Comparison of ENCODE assay signal across 8 cellular contexts in genomic region chr6:10694302-10695085, GRCh38. TPM values are rescaled to one million over a fixed set of nuclear protein-coding genes. Genes with fewer than 3 reads are reported as not detected.
DNase-seq lines count a peak whose midpoint lies in the region; ATAC-seq and TF ChIP-seq lines count a peak whose summit lies in the region.

Gene C6orf52, minus strand, starts transcription at chr6:10694616. Its CDS starts 7,066 bp downstream, at chr6:10687550.
Gene PAK1IP1, plus strand, starts transcription at chr6:10694972. Its CDS starts 14 bp downstream, at chr6:10694986.

- H3K36me3 Mint-ChIP-seq in Calu3 (ENCODE audit: insufficient read depth, unreplicated experiment): peaks cover 35% of the 10 kb centered on the region

- H3K27me3 Mint-ChIP-seq in Calu3 (ENCODE audit: unreplicated experiment): no peaks in the 10 kb centered on the region

- in situ Hi-C loops in endometrial microvascular endothelial cells (cut with HindIII; ENCODE audit: inconsistent ontology term, low pct_unique_long_range_greater_than_20kb, low sequenced_read_pairs): no loop called here

- H3K4me1 Mint-ChIP-seq in Calu3 (ENCODE audit: low read depth, unreplicated experiment): no peaks in the 10 kb centered on the region

- no peaks in the 10 kb centered on the region for H3K9me3 Mint-ChIP-seq in Calu3 (ENCODE audit: low read depth, unreplicated experiment)

- intact Hi-C loops in Calu3 (cut with micrococcal nuclease; ENCODE audit: unreplicated experiment): loop anchor here (2.0 to 10.0 kb wide), 2 partner anchors 110 to 184 kb away; no protein-coding TSS in a partner anchor

- H3K36me3 ChIP-seq in HUES48 (ENCODE audit: control insufficient read depth, insufficient read depth, low read length) (peaks cover 31% of the 10 kb centered on the region), NT2/D1 (ENCODE audit: insufficient read depth, insufficient read length, low read length) (peaks cover 39% of the 10 kb centered on the region)

- H3K27ac ChIP-seq in HUES48 (ENCODE audit: low read depth, low read length): peak within 1 kb of the TSS; percentile 98

- CTCF ChIA-PET in Calu3 (lab: Charles Lee): interaction anchor here (0.6 to 1.0 kb wide), 6 partner anchors 106 to 772 kb away, joined by 3 to 5 read pairs (median 3); no protein-coding TSS in a partner anchor

- peak within 1 kb of the TSS; percentile 97 for H3K9ac ChIP-seq in HUES48 (ENCODE audit: low read depth, low read length)
- peak within 1 kb of the TSS; percentile 97 for H3K9ac ChIP-seq in NT2/D1 (ENCODE audit: insufficient read length, low read depth)

- H3K27me3 ChIP-seq in HUES48 (ENCODE audit: control insufficient read depth, insufficient read depth, low read length): no peaks in the 10 kb centered on the region
- H3K27me3 ChIP-seq in NT2/D1 (ENCODE audit: insufficient read depth, insufficient read length): no peaks in the 10 kb centered on the region

- DNase-seq in Calu3: peak; percentile 81
- DNase-seq in NT2/D1 (ENCODE audit: low read depth, low spot score): peak; percentile 80
- peak; percentile 89 for DNase-seq in activated CD8-positive, alpha-beta memory T cell treated with anti-CD3 and anti-CD28 coated beads, Interleukin-2, amount 50 U/mL, for 24 hours (ENCODE audit: extremely low read depth)
- peak; percentile 95 for DNase-seq in mesenteric fat pad (ENCODE audit: low spot score)
- DNase-seq in stimulated activated CD8-positive, alpha-beta memory T cell treated with anti-CD3 and anti-CD28 coated beads, Interleukin-15, amount 100 ng/mL, for 1 hour (ENCODE audit: low read depth): peak; percentile 93

- no peak for TF ChIP-seq CTCF in Calu3 (IDR thresholded peaks at IDR 0.05; ENCODE audit: unreplicated experiment)

- H3K27ac Mint-ChIP-seq in Calu3 (ENCODE audit: unreplicated experiment): peak within 1 kb of the TSS; percentile 100

- H3K9me3 ChIP-seq in HUES48 (ENCODE audit: control insufficient read depth, insufficient read depth, low read length) (no peaks in the 10 kb centered on the region), NT2/D1 (ENCODE audit: insufficient read depth, low read length) (peaks cover 7% of the 10 kb centered on the region; the same call in 1 of the 2 replicates)

- ATAC-seq in GM21423 (IDR thresholded peaks at IDR 0.05; ENCODE audit: unreplicated experiment): peak; percentile 98

- H3K4me3 ChIP-seq in HUES48 (ENCODE audit: low read depth, low read length) (peak within 1 kb of the TSS; percentile 98), NT2/D1 (ENCODE audit: insufficient read length, low read depth) (peak within 1 kb of the TSS; percentile 94)

- TSS peak; percentile 87 for BruUV-seq in Calu3 (replicated peaks; lab: Mats Ljungman, UMichigan)

- H3K4me3 Mint-ChIP-seq in Calu3 (ENCODE audit: low read depth, unreplicated experiment): peak within 1 kb of the TSS; percentile 93

- H3K4me1 ChIP-seq in HUES48 (ENCODE audit: control insufficient read depth, insufficient read depth, low read length) (peaks cover 6% of the 10 kb centered on the region; the same call in 1 of the 2 replicates), NT2/D1 (ENCODE audit: insufficient read depth, insufficient read length) (no peaks in the 10 kb centered on the region)

RNA-seq across cellular contexts. Expression of gene C6orf52, which starts in this region (rescaled TPM):
- total RNA-seq in Calu3 (2022): not detected in 2 replicates
- total RNA-seq in endometrial microvascular endothelial cells (ENCODE audit: inconsistent ontology term): 17.6 TPM
- total RNA-seq in mesenteric fat pad: 1.1 TPM

RNA-seq across cellular contexts. Expression of gene PAK1IP1, which starts in this region (rescaled TPM):
- total RNA-seq in Calu3 (2022) (14.3 and 15.8 TPM in 2 replicates), endometrial microvascular endothelial cells (ENCODE audit: inconsistent ontology term) (20.8 TPM), mesenteric fat pad (17.3 TPM)

Comparison
In these comparisons a context has a peak if more than half of its experiments do, and no peak if none do; other contexts are left out.
1. Peak in every context shown above with its lines: DNase-seq, ATAC-seq, H3K4me3 ChIP-seq and H3K27ac ChIP-seq.